In genomic region chrY:14328677-14329345, GRCh38 we compare ENCODE assay signal across 10 cellular contexts.
A peak's percentile ranks its signal among the peaks of the same experiment; 100 is the strongest.
DNase-seq lines count a peak whose midpoint lies in the region; ATAC-seq, FAIRE-seq and TF ChIP-seq lines count a peak whose summit lies in the region.
"Had no signal": no experiment of that assay in that cellular context is flagged by ENCODE, and none has a peak within 500 bp of the region (broad histone marks: within the 10 kb centered on the region; RNA-seq: fewer than 3 reads in every experiment).

No MANE protein-coding gene starts in this region.

- peak; percentile 35 for TF ChIP-seq CTCF in bronchial epithelial cell (IDR thresholded peaks at IDR 0.05; ENCODE audit: insufficient read depth, low read length, severe bottlenecking)

- H3K4me3 ChIP-seq in bronchial epithelial cell (ENCODE audit: low read depth, low read length), result no peak overlapping the region
- H3K4me3 ChIP-seq: SJSA1 had no signal

- H3K36me3 Mint-ChIP-seq in activated naive CD4-positive, alpha-beta T cell treated with anti-CD3 and anti-CD28 coated beads, Interleukin-2, amount 10 ng/mL, durations not matched to agents 7 days and 5 days, result no peaks in the 10 kb centered on the region

- no peaks in the 10 kb centered on the region for H3K27me3 Mint-ChIP-seq in activated naive CD4-positive, alpha-beta T cell treated with anti-CD3 and anti-CD28 coated beads, Interleukin-2, amount 10 ng/mL, durations not matched to agents 7 days and 5 days

- no peaks in the 10 kb centered on the region for H3K27me3 ChIP-seq in bronchial epithelial cell (ENCODE audit: control insufficient read depth, insufficient read depth, low read length)
- H3K27me3 ChIP-seq: BE2C, SJSA1 had no signal

- DNase-seq in activated naive CD4-positive, alpha-beta T cell treated with anti-CD3 and anti-CD28 coated beads, Interleukin-2, amount 10 ng/mL, durations not matched to agents 7 days and 5 days, result no peak
- no peak for DNase-seq in activated naive CD4-positive, alpha-beta T cell treated with Interleukin-2 at 50 U/mL for 16 hours
- DNase-seq in bronchial epithelial cell (ENCODE audit: low read depth), result peak; percentile 89
- DNase-seq in stimulated activated naive CD8-positive, alpha-beta T cell treated with anti-CD3 and anti-CD28 coated beads, Interleukin-15, Interleukin-2, amounts not matched to agents 100 U/mL and 50 U/mL, for 24 hours, result no peak
- no peak for DNase-seq in activated CD8-positive, alpha-beta memory T cell treated with anti-CD3 and anti-CD28 coated beads, Interleukin-2, amount 50 U/mL, for 4 hours
- DNase-seq in activated T-cell treated with anti-CD3 and anti-CD28 coated beads, Interleukin-2, amount 50 U/mL, for 1 hour, result no peak
- no peak for DNase-seq in cortex of kidney (lab: John Stamatoyannopoulos, UW)
- DNase-seq: BE2C had no signal

- peak; percentile 89 for ATAC-seq in HG03457 (IDR thresholded peaks at IDR 0.05; ENCODE audit: unreplicated experiment)
- ATAC-seq in stimulated activated naive CD8-positive, alpha-beta T cell treated with anti-CD3 and anti-CD28 coated beads, Interleukin-15, Interleukin-2, amounts not matched to agents 100 U/mL and 50 U/mL, for 24 hours, result peak; percentile 55

- no peaks in the 10 kb centered on the region for H3K9me3 Mint-ChIP-seq in activated naive CD4-positive, alpha-beta T cell treated with anti-CD3 and anti-CD28 coated beads, Interleukin-2, amount 10 ng/mL, durations not matched to agents 7 days and 5 days

- no peak overlapping the region for H3K4me3 Mint-ChIP-seq in activated naive CD4-positive, alpha-beta T cell treated with anti-CD3 and anti-CD28 coated beads, Interleukin-2, amount 10 ng/mL, durations not matched to agents 7 days and 5 days

- FAIRE-seq in bronchial epithelial cell (lab: Jason Lieb, UNC), result no peak

- H3K27ac Mint-ChIP-seq in activated naive CD4-positive, alpha-beta T cell treated with anti-CD3 and anti-CD28 coated beads, Interleukin-2, amount 10 ng/mL, durations not matched to agents 7 days and 5 days, result peak overlapping the region; percentile 80

- CTCF ChIA-PET in activated naive CD4-positive, alpha-beta T cell treated with anti-CD3 and anti-CD28 coated beads, Interleukin-2, amount 10 ng/mL, durations not matched to agents 7 days and 5 days (lab: Charles Lee), result interaction anchor here (0.6 to 1.2 kb wide), 2 partner anchors 12 to 190 kb away, joined by 4 to 5 read pairs; no protein-coding TSS in a partner anchor

- H3K36me3 ChIP-seq in bronchial epithelial cell (ENCODE audit: control insufficient read depth, insufficient read depth, low read length), result no peaks in the 10 kb centered on the region
- H3K36me3 ChIP-seq: BE2C, SJSA1 had no signal

- peaks cover 13% of the 10 kb centered on the region for H3K4me1 Mint-ChIP-seq in activated naive CD4-positive, alpha-beta T cell treated with anti-CD3 and anti-CD28 coated beads, Interleukin-2, amount 10 ng/mL, durations not matched to agents 7 days and 5 days
